ENCODE assay signal across 30 cellular contexts in the genomic region with DNA sequence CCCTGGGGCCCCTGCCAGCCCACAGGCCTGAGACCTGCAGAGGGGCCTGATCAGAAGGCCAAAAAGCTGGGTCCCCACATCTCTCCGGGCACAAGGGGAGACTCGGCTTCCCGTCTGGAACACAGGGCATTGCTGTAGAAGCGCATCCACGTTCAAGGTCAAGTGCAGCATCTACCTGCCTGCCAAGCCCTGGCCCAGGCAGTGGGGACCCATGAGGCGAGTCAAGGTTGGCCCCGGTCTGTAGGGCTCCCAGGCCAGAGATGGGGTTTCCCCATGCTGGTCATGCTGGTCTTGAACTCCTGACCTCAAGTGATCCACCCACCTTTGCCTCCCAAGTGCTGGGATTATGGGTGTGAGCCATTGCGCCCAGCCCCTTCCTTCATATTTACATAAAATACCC. TPM values are rescaled to one million over a fixed set of nuclear protein-coding genes. Genes with fewer than 3 reads are reported as not detected.
"Had no signal": no experiment of that assay in that cellular context is flagged by ENCODE, and none has a peak within 500 bp of the region (broad histone marks: within the 10 kb centered on the region; RNA-seq: fewer than 3 reads in every experiment).

No MANE protein-coding gene starts in this region.

- H3K4me3 ChIP-seq: colonic mucosa, esophagus squamous epithelium, gastrocnemius medialis, heart right ventricle, left lung, lung had no signal

- ATAC-seq: esophagus mucosa; gastrocnemius medialis; heart right ventricle; left cardiac atrium; left lung; left ventricle myocardium superior; naive thymus-derived CD4-positive, alpha-beta T cell had no signal

- H3K27ac ChIP-seq: colonic mucosa, epithelial cell of prostate, esophagus squamous epithelium, gastrocnemius medialis, heart right ventricle, left lung had no signal

- FAIRE-seq: endometrium, islet of Langerhans, keratinocyte had no signal

- H3K9me3 ChIP-seq: colonic mucosa, esophagus squamous epithelium, gastrocnemius medialis, heart right ventricle, left lung had no signal

- DNase-seq: colonic mucosa; cortex of kidney; effector CD8-positive, alpha-beta T cell; endodermal cell; erythroblast; esophagus squamous epithelium; foreskin fibroblast; foreskin melanocyte; gastrocnemius medialis; glutamatergic neuron; head of caudate nucleus; heart right ventricle; hippocampal formation; left cardiac atrium; left lung; left ventricle myocardium superior; mammary epithelial cell; mesendoderm; midbrain; naive thymus-derived CD4-positive, alpha-beta T cell had no signal

- H3K4me1 ChIP-seq: colonic mucosa had no signal

- H3K36me3 ChIP-seq: colonic mucosa, esophagus squamous epithelium, gastrocnemius medialis, heart right ventricle, left lung had no signal

- H3K27me3 ChIP-seq: colonic mucosa had no signal

RNA-seq across cellular contexts. Expression of a gene that starts 13.5 kb away (rescaled TPM):
- total RNA-seq: dermis microvascular lymphatic vessel endothelial cell; endodermal cell; glomerular endothelial cell; kidney epithelial cell; left ventricle myocardium superior; mononuclear cell; naive thymus-derived CD4-positive, alpha-beta T cell had no signal
- polyA plus RNA-seq: keratinocyte; mammary epithelial cell; naive thymus-derived CD4-positive, alpha-beta T cell had no signal
